In genomic region chr4:17580969-17581368, GRCh38 we compare ENCODE assay signal across 18 cellular contexts. TPM values are rescaled to one million over a fixed set of nuclear protein-coding genes. Genes with fewer than 3 reads are reported as not detected.
A peak's percentile ranks its signal among the peaks of the same experiment; 100 is the strongest.
DNase-seq lines count a peak whose midpoint lies in the region; ATAC-seq and TF ChIP-seq lines count a peak whose summit lies in the region.
"Had no signal": no experiment of that assay in that cellular context is flagged by ENCODE, and none has a peak within 500 bp of the region (broad histone marks: within the 10 kb centered on the region; RNA-seq: fewer than 3 reads in every experiment).

No MANE protein-coding gene starts in this region.

- H3K9me3 Mint-ChIP-seq in activated CD4-positive, alpha-beta T cell treated with anti-CD3 and anti-CD28 coated beads for 36 hours (ENCODE audit: low read depth): no peaks in the 10 kb centered on the region
- H3K9me3 Mint-ChIP-seq in activated T-helper 2 cell treated with anti-CD3 and anti-CD28 coated beads, Interferon-gamma antibody, Interleukin-2, Interleukin-4, amounts not matched to agents 10 μg/mL and 5 μg/mL and 100 μg/mL, durations not matched to agents 14 hours and 24 hours and 36 hours: no peaks in the 10 kb centered on the region

- no peaks in the 10 kb centered on the region for H3K9me3 ChIP-seq in skeletal muscle tissue (ENCODE audit: control insufficient read depth in 3 of 3, low read length in 3 of 3)
- H3K9me3 ChIP-seq: SK-N-SH, transverse colon had no signal

- H3K36me3 ChIP-seq in skeletal muscle tissue (ENCODE audit: control insufficient read depth in 3 of 3, insufficient read depth in 3 of 3, low read length in 3 of 3): peaks cover 43 to 51% (median 43%) of the 10 kb centered on the region in 3 donors

- peak overlapping the region; percentile 91 for H3K27ac ChIP-seq in skeletal muscle tissue (ENCODE audit: low read depth, low read length)
- H3K27ac ChIP-seq: cardiac muscle cell had no signal

- no peak overlapping the region for H3K4me3 ChIP-seq in fibroblast of pulmonary artery (replicated peaks; ENCODE audit: low read depth, low read length)
- no peak overlapping the region for H3K4me3 ChIP-seq in skeletal muscle tissue (ENCODE audit: low read length in 3 of 3)
- H3K4me3 ChIP-seq: cardiac muscle cell, skin epidermis, transverse colon had no signal

- H3K4me1 ChIP-seq in skeletal muscle tissue (ENCODE audit: control insufficient read depth in 3 of 3, insufficient read depth in 3 of 3, low read length in 3 of 3): peaks cover 20 to 27% (median 24%) of the 10 kb centered on the region in 3 donors

- intact Hi-C loops in activated CD4-positive, alpha-beta T cell treated with anti-CD3 and anti-CD28 coated beads for 36 hours (cut with DNase I, micrococcal nuclease): no loop called here
- intact Hi-C loops in activated T-helper 2 cell treated with anti-CD3 and anti-CD28 coated beads, Interferon-gamma antibody, Interleukin-2, Interleukin-4, amounts not matched to agents 10 μg/mL and 5 μg/mL and 100 μg/mL, durations not matched to agents 14 hours and 24 hours and 36 hours (cut with micrococcal nuclease): no loop called here

- no peak for TF ChIP-seq CTCF in fibroblast of pulmonary artery (IDR thresholded peaks at IDR 0.05; ENCODE audit: low read length, missing control alignments)

- no peak for ATAC-seq in activated CD4-positive, alpha-beta T cell treated with anti-CD3 and anti-CD28 coated beads for 36 hours
- no peak for ATAC-seq in GM18502 (IDR thresholded peaks at IDR 0.05; ENCODE audit: poor library complexity, unreplicated experiment)
- ATAC-seq: esophagus mucosa; naive thymus-derived CD4-positive, alpha-beta T cell had no signal

- H3K4me1 Mint-ChIP-seq in activated CD4-positive, alpha-beta T cell treated with anti-CD3 and anti-CD28 coated beads for 36 hours: peaks cover 25% of the 10 kb centered on the region
- peaks cover 25% of the 10 kb centered on the region for H3K4me1 Mint-ChIP-seq in activated T-helper 2 cell treated with anti-CD3 and anti-CD28 coated beads, Interferon-gamma antibody, Interleukin-2, Interleukin-4, amounts not matched to agents 10 μg/mL and 5 μg/mL and 100 μg/mL, durations not matched to agents 14 hours and 24 hours and 36 hours (ENCODE audit: low read depth)

- POLR2A ChIA-PET in activated CD4-positive, alpha-beta T cell treated with anti-CD3 and anti-CD28 coated beads for 36 hours (lab: Charles Lee): no interaction called here

- no peaks in the 10 kb centered on the region for H3K27me3 Mint-ChIP-seq in activated CD4-positive, alpha-beta T cell treated with anti-CD3 and anti-CD28 coated beads for 36 hours
- H3K27me3 Mint-ChIP-seq in activated T-helper 2 cell treated with anti-CD3 and anti-CD28 coated beads, Interferon-gamma antibody, Interleukin-2, Interleukin-4, amounts not matched to agents 10 μg/mL and 5 μg/mL and 100 μg/mL, durations not matched to agents 14 hours and 24 hours and 36 hours (ENCODE audit: low read depth): no peaks in the 10 kb centered on the region

- CTCF ChIA-PET in activated CD4-positive, alpha-beta T cell treated with anti-CD3 and anti-CD28 coated beads for 36 hours (lab: Charles Lee): no interaction called here

- H3K4me3 Mint-ChIP-seq in activated CD4-positive, alpha-beta T cell treated with anti-CD3 and anti-CD28 coated beads for 36 hours: no peak overlapping the region
- H3K4me3 Mint-ChIP-seq in activated T-helper 2 cell treated with anti-CD3 and anti-CD28 coated beads, Interferon-gamma antibody, Interleukin-2, Interleukin-4, amounts not matched to agents 10 μg/mL and 5 μg/mL and 100 μg/mL, durations not matched to agents 14 hours and 24 hours and 36 hours (ENCODE audit: low read depth): no peak overlapping the region

- H3K27me3 ChIP-seq in skeletal muscle tissue (ENCODE audit: control insufficient read depth in 3 of 3, insufficient read depth in 3 of 3, low read length in 3 of 3): no peaks in the 10 kb centered on the region
- H3K27me3 ChIP-seq: cardiac muscle cell, transverse colon had no signal

- H3K36me3 Mint-ChIP-seq in activated CD4-positive, alpha-beta T cell treated with anti-CD3 and anti-CD28 coated beads for 36 hours (ENCODE audit: low read depth): peaks cover 53% of the 10 kb centered on the region
- H3K36me3 Mint-ChIP-seq in activated T-helper 2 cell treated with anti-CD3 and anti-CD28 coated beads, Interferon-gamma antibody, Interleukin-2, Interleukin-4, amounts not matched to agents 10 μg/mL and 5 μg/mL and 100 μg/mL, durations not matched to agents 14 hours and 24 hours and 36 hours (ENCODE audit: low read depth): peaks cover 65% of the 10 kb centered on the region

- no peak for DNase-seq in activated CD4-positive, alpha-beta T cell treated with anti-CD3 and anti-CD28 coated beads for 36 hours
- no peak for DNase-seq in activated CD4-positive, alpha-beta T cell treated with anti-CD3 and anti-CD28 coated beads for 4 hours
- no peak for DNase-seq in activated T-helper 2 cell treated with anti-CD3 and anti-CD28 coated beads, Interferon-gamma antibody, Interleukin-2, Interleukin-4, amounts not matched to agents 10 μg/mL and 5 μg/mL and 100 μg/mL, durations not matched to agents 14 hours and 24 hours and 36 hours (ENCODE audit: low spot score)
- DNase-seq in fibroblast of pulmonary artery (ENCODE audit: low read depth) (peak; percentile 44), COLO668 (lab: John Stamatoyannopoulos, UW; ENCODE audit: unreplicated experiment) (no peak), NCI-H524 (lab: John Stamatoyannopoulos, UW) (no peak)
- DNase-seq: 8988T; activated effector memory CD4-positive, alpha-beta T cell treated with Interleukin-2 at 50 U/mL for 16 hours; Kasumi-1; naive thymus-derived CD4-positive, alpha-beta T cell; NCI-H2107; SK-N-SH; transverse colon had no signal

- peak overlapping the region; percentile 52 for H3K27ac Mint-ChIP-seq in activated CD4-positive, alpha-beta T cell treated with anti-CD3 and anti-CD28 coated beads for 36 hours
- H3K27ac Mint-ChIP-seq in activated T-helper 2 cell treated with anti-CD3 and anti-CD28 coated beads, Interferon-gamma antibody, Interleukin-2, Interleukin-4, amounts not matched to agents 10 μg/mL and 5 μg/mL and 100 μg/mL, durations not matched to agents 14 hours and 24 hours and 36 hours: peak overlapping the region; percentile 60

- no peak overlapping the region for H3K9ac ChIP-seq in skeletal muscle tissue (ENCODE audit: low read depth in 1 of 3, low read length in 3 of 3)
- H3K9ac ChIP-seq: SK-N-SH had no signal

RNA-seq across cellular contexts. Expression of gene LAP3, which starts 4.0 kb away (rescaled TPM):
- total RNA-seq in activated CD4-positive, alpha-beta T cell treated with anti-CD3 and anti-CD28 coated beads for 36 hours: 100 to 1,000 TPM; 126 to 128 TPM
- total RNA-seq in activated T-helper 2 cell treated with anti-CD3 and anti-CD28 coated beads, Interferon-gamma antibody, Interleukin-2, Interleukin-4, amounts not matched to agents 10 μg/mL and 5 μg/mL and 100 μg/mL, durations not matched to agents 14 hours and 24 hours and 36 hours: 90.8 and 94.9 TPM in 2 replicates
- total RNA-seq in skeletal muscle tissue: 76.7 TPM

RNA-seq across cellular contexts. Expression of gene MED28, which starts 33.5 kb away (rescaled TPM):
- 10 to 100 TPM; 43.0 to 58.0 TPM for total RNA-seq in activated CD4-positive, alpha-beta T cell treated with anti-CD3 and anti-CD28 coated beads for 36 hours
- 53.2 and 55.7 TPM in 2 replicates for total RNA-seq in activated T-helper 2 cell treated with anti-CD3 and anti-CD28 coated beads, Interferon-gamma antibody, Interleukin-2, Interleukin-4, amounts not matched to agents 10 μg/mL and 5 μg/mL and 100 μg/mL, durations not matched to agents 14 hours and 24 hours and 36 hours
- total RNA-seq in skeletal muscle tissue: 13.0 TPM
